Comparison of ENCODE assay signal across 8 cellular contexts in the genomic region with DNA sequence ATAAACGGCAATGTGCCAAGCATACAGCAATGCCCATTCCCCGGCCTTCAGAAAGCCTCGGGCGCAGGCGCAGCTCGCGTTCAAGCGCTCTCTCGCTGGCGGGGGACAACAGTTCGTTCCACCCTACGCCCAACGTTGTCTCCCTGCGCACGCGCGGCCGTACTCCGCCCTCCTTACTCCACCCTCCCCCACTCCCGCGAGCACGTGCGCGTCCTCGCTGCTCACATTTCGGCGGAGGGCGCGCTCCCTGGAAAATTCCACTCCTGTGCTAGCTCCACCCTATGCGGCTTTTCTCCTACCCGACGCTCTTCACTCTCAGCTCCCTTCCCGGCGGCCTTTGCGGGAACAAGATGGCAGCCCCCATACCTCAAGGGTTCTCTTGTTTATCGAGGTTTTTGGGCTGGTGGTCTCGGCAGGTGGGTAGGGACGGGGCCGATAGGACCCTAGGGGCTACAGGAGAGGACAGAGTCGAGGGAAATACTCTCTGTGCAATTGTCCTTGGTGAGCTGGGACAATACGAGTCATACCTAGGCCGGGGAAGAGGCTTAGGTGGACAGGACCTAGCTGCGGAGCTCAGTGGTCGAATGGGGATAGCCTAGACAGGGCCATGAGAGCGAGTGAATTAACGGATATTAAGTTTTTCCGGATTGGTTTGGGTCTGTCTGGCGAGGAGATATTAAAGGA. TPM values are rescaled to one million over a fixed set of nuclear protein-coding genes. Genes with fewer than 3 reads are reported as not detected.
DNase-seq lines count a peak whose midpoint lies in the region; TF ChIP-seq lines count a peak whose summit lies in the region.
"Not testable (repeated sequence)": the region's sequence is repeated elsewhere in the genome, so short reads cannot be mapped to it uniquely, and the experiment has no call there.

A gene (plus strand): TSS at position 335 of the 684 bp plus-strand sequence. CDS start 16 bp downstream, at position 351.

- H3K4me3 ChIP-seq in neuron (ENCODE audit: low read length) = peak within 1 kb of the TSS; percentile 73

- H3K27ac Mint-ChIP-seq in HFFc6 = peak within 1 kb of the TSS; percentile 95

- not testable (repeated sequence) for H2AFZ ChIP-seq in neuron (ENCODE audit: low read depth, low read length)

- not testable (repeated sequence) for H3K9me3 ChIP-seq in neuron (ENCODE audit: low read length)

- not testable (repeated sequence) for TF ChIP-seq CTCF in HFFc6 (IDR thresholded peaks at IDR 0.05)

- not testable (repeated sequence) for H3K36me3 ChIP-seq in neuron (ENCODE audit: insufficient read depth, low read length)

- not testable (repeated sequence) for H3K4me1 Mint-ChIP-seq in HFFc6 (ENCODE audit: low read depth)

- H3K4me3 Mint-ChIP-seq in HFFc6 = peak within 1 kb of the TSS; percentile 99

- DNase-seq in GM04503 (ENCODE audit: low read depth) = peak; percentile 79
- DNase-seq in HFFc6 = peak; percentile 96
- DNase-seq in NAMALWA (ENCODE audit: low spot score) = peak; percentile 98
- peak; percentile 96 for DNase-seq in SK-MEL-5 (ENCODE audit: low read depth, low spot score)
- DNase-seq in activated naive CD4-positive, alpha-beta T cell treated with Interleukin-2 at 50 U/mL for 16 hours = peak; percentile 98
- DNase-seq in foreskin melanocyte = peak; percentile 94
- DNase-seq in stromal cell of bone marrow (ENCODE audit: low read depth) = peak; percentile 90

- in situ Hi-C loops in SK-MEL-5 (cut with HindIII; ENCODE audit: low pct_unique_long_range_greater_than_20kb, low sequenced_read_pairs) = not testable (repeated sequence)

- not testable (repeated sequence) for H3K9me3 Mint-ChIP-seq in HFFc6

- not testable (repeated sequence) for H3K4me1 ChIP-seq in neuron (ENCODE audit: insufficient read depth, low read length)

- not testable (repeated sequence) for H3K36me3 Mint-ChIP-seq in HFFc6 (ENCODE audit: low read depth)

- H3K27me3 Mint-ChIP-seq in HFFc6 (ENCODE audit: insufficient read depth) = not testable (repeated sequence)

- not testable (repeated sequence) for H3K27me3 ChIP-seq in neuron (ENCODE audit: insufficient read depth, low read length)

RNA-seq across cellular contexts. Expression of the gene that starts here (rescaled TPM):
- total RNA-seq in HFFc6 (2021; fragmentation: NEBNext Ultra II Directional; extraction: Animal tissue kit (Norgen Biotek cat#: 25700)) = 10 to 100 TPM; 35.7 to 43.3 (median 42.1) TPM
- 75.9 and 80.0 TPM in 2 replicates for total RNA-seq in SK-MEL-5 (2014; rRNA removed; shearing (Covaris generic))
- 55.3 and 61.1 TPM in 2 replicates for polyA plus RNA-seq in SK-MEL-5 (2015; cell fraction: cytosol; rRNA removed)
- polyA plus RNA-seq in SK-MEL-5 (2015; cell fraction: nucleus; rRNA removed) = 21.1 and 21.3 TPM in 2 replicates

Comparison
In these comparisons a context has a peak if more than half of its experiments do, and no peak if none do; other contexts are left out.
1. Peak in every context shown above with its lines: DNase-seq and H3K4me3 ChIP-seq.